ENCODE assay signal across 21 cellular contexts in genomic region chr17:75628425-75628824, GRCh38. TPM values are rescaled to one million over a fixed set of nuclear protein-coding genes. Genes with fewer than 3 reads are reported as not detected.
"Had no signal": no experiment of that assay in that cellular context is flagged by ENCODE, and none has a peak within 500 bp of the region (broad histone marks: within the 10 kb centered on the region; RNA-seq: fewer than 3 reads in every experiment).

No MANE protein-coding gene starts in this region.

- H3K9me3 ChIP-seq: SJCRH30, SK-N-SH had no signal

- H3K9me3 Mint-ChIP-seq: activated CD4-positive, alpha-beta memory T cell treated with anti-CD3 and anti-CD28 coated beads, Interleukin-2, amount 10 ng/mL, durations not matched to agents 7 days and 5 days; activated naive CD4-positive, alpha-beta T cell treated with anti-CD3 and anti-CD28 coated beads, Interleukin-2, amount 50 U/mL, for 72 hours had no signal

- H3K27me3 ChIP-seq: brain microvascular endothelial cell, cardiac muscle cell, SJCRH30 had no signal

- DNase-seq: activated CD4-positive, alpha-beta memory T cell treated with anti-CD3 and anti-CD28 coated beads, Interleukin-2, amount 10 ng/mL, durations not matched to agents 7 days and 5 days; activated CD4-positive, alpha-beta T cell treated with anti-CD3 and anti-CD28 coated beads for 36 hours; activated CD4-positive, alpha-beta T cell treated with anti-CD3 and anti-CD28 coated beads, Interleukin-2, amount 50 U/mL, for 1 hour; activated T-cell treated with anti-CD3 and anti-CD28 coated beads for 4 hours; brain microvascular endothelial cell; NCI-H1092; NCI-H1417; NCI-H1694; NCI-H2029; NCI-H2107; NCI-H2171 treated with DMSO at 0.1 percent for 48 hours; NCI-H226; NCI-H526; PC-3; SJCRH30; SK-N-SH; T-helper 1 cell had no signal

- H3K4me3 ChIP-seq: cardiac muscle cell, SJCRH30 had no signal

- ATAC-seq: activated CD4-positive, alpha-beta T cell treated with anti-CD3 and anti-CD28 coated beads for 36 hours; activated naive CD4-positive, alpha-beta T cell treated with anti-CD3 and anti-CD28 coated beads, Interleukin-2, amount 50 U/mL, for 72 hours; PC-3 had no signal

- H3K9ac ChIP-seq: KMS-11, SK-N-SH had no signal

- H3K27ac Mint-ChIP-seq: activated CD4-positive, alpha-beta memory T cell treated with anti-CD3 and anti-CD28 coated beads, Interleukin-2, amount 10 ng/mL, durations not matched to agents 7 days and 5 days; activated CD4-positive, alpha-beta T cell treated with anti-CD3 and anti-CD28 coated beads for 36 hours; activated naive CD4-positive, alpha-beta T cell treated with anti-CD3 and anti-CD28 coated beads, Interleukin-2, amount 50 U/mL, for 72 hours had no signal

- H3K4me1 Mint-ChIP-seq: activated CD4-positive, alpha-beta memory T cell treated with anti-CD3 and anti-CD28 coated beads, Interleukin-2, amount 10 ng/mL, durations not matched to agents 7 days and 5 days had no signal

- H3K4me2 ChIP-seq: KMS-11, SK-N-SH had no signal

- H3K27ac ChIP-seq: brain microvascular endothelial cell, cardiac muscle cell, KMS-11, SJCRH30, VCaP had no signal

- H3K36me3 Mint-ChIP-seq: activated naive CD4-positive, alpha-beta T cell treated with anti-CD3 and anti-CD28 coated beads, Interleukin-2, amount 50 U/mL, for 72 hours had no signal

- H3K4me3 Mint-ChIP-seq: activated CD4-positive, alpha-beta memory T cell treated with anti-CD3 and anti-CD28 coated beads, Interleukin-2, amount 10 ng/mL, durations not matched to agents 7 days and 5 days; activated CD4-positive, alpha-beta T cell treated with anti-CD3 and anti-CD28 coated beads for 36 hours had no signal

- H3K36me3 ChIP-seq: brain microvascular endothelial cell, cardiac muscle cell, SJCRH30 had no signal

- H3K27me3 Mint-ChIP-seq: activated CD4-positive, alpha-beta memory T cell treated with anti-CD3 and anti-CD28 coated beads, Interleukin-2, amount 10 ng/mL, durations not matched to agents 7 days and 5 days; activated CD4-positive, alpha-beta T cell treated with anti-CD3 and anti-CD28 coated beads for 36 hours had no signal

RNA-seq across cellular contexts. Expression of gene SMIM5, which starts 4.8 kb away (rescaled TPM):
- total RNA-seq: activated CD4-positive, alpha-beta memory T cell treated with anti-CD3 and anti-CD28 coated beads, Interleukin-2, amount 10 ng/mL, durations not matched to agents 7 days and 5 days had no signal
